1 cellular context compared by ENCODE assay signal in the genomic region with DNA sequence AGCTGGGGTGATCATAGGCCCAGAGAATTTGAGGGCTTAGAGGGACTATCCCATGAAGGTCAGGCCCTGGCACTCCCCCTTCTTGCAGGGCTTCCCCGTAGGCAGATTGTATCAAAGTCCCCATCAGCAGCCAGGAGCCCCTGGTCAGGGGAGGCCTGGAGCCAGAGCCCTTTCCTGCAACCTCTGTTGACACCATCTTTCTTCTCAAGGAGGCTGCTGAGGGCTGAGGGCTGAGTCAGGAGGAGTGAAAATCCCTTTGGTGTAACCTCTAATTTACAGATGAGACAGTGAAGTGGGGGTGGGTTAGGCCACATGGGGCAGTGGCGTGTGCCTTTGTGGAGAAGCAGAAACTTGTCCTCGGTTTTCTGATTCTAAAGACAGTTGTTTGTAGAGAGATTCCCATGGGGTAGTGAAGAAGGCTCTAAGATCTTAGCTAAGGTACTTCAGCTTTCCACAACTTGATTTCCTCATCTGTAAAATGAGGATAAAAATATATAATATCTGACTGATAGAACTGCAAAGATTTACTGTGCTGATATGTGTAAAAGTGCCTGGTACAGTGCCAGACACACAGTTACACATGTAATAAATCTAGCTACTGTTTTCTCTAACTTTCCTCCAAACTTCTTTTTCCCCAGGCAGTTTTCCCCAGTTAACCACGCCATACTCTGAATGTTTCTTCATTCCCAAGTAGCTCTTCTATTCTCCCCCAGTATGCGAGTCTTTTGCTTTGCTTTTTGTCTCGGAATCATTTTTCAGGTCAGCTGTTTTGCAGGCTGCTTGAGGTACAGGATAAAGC.
TF ChIP-seq lines count a peak whose summit lies in the region.

No MANE protein-coding gene starts in this region.

TF ChIP-seq in SK-N-SH, 30 proteins besides CTCF, POLR2A, EP300 and RAD21 (continued from another document):
- TF ChIP-seq, protein P1, sequence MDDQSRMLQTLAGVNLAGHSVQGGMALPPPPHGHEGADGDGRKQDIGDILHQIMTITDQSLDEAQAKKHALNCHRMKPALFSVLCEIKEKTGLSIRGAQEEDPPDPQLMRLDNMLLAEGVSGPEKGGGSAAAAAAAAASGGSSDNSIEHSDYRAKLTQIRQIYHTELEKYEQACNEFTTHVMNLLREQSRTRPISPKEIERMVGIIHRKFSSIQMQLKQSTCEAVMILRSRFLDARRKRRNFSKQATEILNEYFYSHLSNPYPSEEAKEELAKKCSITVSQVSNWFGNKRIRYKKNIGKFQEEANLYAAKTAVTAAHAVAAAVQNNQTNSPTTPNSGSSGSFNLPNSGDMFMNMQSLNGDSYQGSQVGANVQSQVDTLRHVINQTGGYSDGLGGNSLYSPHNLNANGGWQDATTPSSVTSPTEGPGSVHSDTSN (IDR thresholded peaks at IDR 0.05), result no peak
